Comparison of ENCODE assay signal across 23 cellular contexts in the genomic region with DNA sequence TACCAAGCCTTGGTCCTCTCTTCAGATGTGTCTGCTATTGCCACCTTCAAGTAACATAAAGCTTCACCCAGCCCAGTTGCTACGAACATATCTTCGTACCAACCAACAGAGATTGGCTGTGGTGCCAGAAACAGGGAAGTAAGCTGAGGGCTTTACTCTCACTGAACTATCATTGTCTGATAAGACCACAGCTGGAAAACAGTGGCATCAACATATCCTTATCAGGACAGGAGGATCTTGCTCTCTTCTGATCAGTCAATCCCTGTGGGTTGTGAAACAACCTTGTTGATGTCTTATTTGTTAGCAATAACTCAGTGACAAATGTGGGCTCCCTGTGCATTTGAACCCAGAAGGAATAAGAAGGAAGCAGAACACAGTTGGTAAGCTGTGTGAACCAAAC.
"Had no signal": no experiment of that assay in that cellular context is flagged by ENCODE, and none has a peak within 500 bp of the region (broad histone marks: within the 10 kb centered on the region; RNA-seq: fewer than 3 reads in every experiment).

No MANE protein-coding gene starts in this region.

- H3K27ac ChIP-seq: colonic mucosa, left ventricle myocardium inferior, lower lobe of right lung, parathyroid adenoma, prostate gland, right lobe of liver, spleen, stomach, thoracic aorta, transverse colon had no signal

- ATAC-seq: left cardiac atrium; lower lobe of right lung; natural killer cell treated with Interleukin-12 subunit alpha and Interleukin-12 subunit beta and Interleukin-15 and Interleukin-18, amount 100 ng/mL, for 72 hours; right lobe of liver; stimulated activated naive B cell treated with anti-CD40 and anti-IgM and Interleukin-4, amounts not matched to agents 10 μg/mL and 1 μg/mL and 100 μg/mL, for 72 hours had no signal

- H3K36me3 ChIP-seq: colonic mucosa, left ventricle myocardium inferior, lower lobe of right lung, prostate gland, right lobe of liver, spleen, stomach, thoracic aorta, transverse colon had no signal

- H3K4me3 ChIP-seq: colonic mucosa, lower lobe of right lung, prostate gland, right lobe of liver, spleen, stomach, thoracic aorta, transverse colon had no signal

- H3K27me3 ChIP-seq: colonic mucosa, hepatocyte, right lobe of liver, stomach had no signal

- H3K4me1 ChIP-seq: colonic mucosa, parathyroid adenoma, prostate gland, right lobe of liver, spleen had no signal

- DNase-seq: colonic mucosa; effector CD4-positive, alpha-beta T cell; foreskin melanocyte; head of caudate nucleus; kidney; left cardiac atrium; left ventricle myocardium inferior; lower lobe of right lung; midbrain; right lobe of liver; spleen; stimulated activated CD4-positive, alpha-beta T cell treated with anti-CD3 and anti-CD28 coated beads, Interleukin-15, amount 100 ng/mL, for 24 hours; stimulated activated CD4-positive, alpha-beta T cell treated with anti-CD3 and anti-CD28 coated beads, Interleukin-2, amount 100 ng/mL, for 24 hours; stimulated activated CD4-positive, alpha-beta T cell treated with anti-CD3 and anti-CD28 coated beads, Interleukin-4, amount 100 ng/mL, for 4 hours; stimulated activated naive B cell treated with anti-CD40 and anti-IgM and Interleukin-4, amounts not matched to agents 10 μg/mL and 1 μg/mL and 100 μg/mL, for 72 hours; stomach; substantia nigra; transverse colon had no signal

- H3K9me3 ChIP-seq: colonic mucosa, left ventricle myocardium inferior, lower lobe of right lung, prostate gland, right lobe of liver, spleen, stomach, thoracic aorta, transverse colon had no signal

- H3K79me2 ChIP-seq: hepatocyte, parathyroid adenoma had no signal

- H3K9ac ChIP-seq: parathyroid adenoma had no signal
